Comparison of ENCODE assay signal across 17 cellular contexts in genomic region chr5:79111960-79112702, GRCh38. TPM values are rescaled to one million over a fixed set of nuclear protein-coding genes. Genes with fewer than 3 reads are reported as not detected.
A peak's percentile ranks its signal among the peaks of the same experiment; 100 is the strongest.
DNase-seq lines count a peak whose midpoint lies in the region; ATAC-seq, FAIRE-seq and TF ChIP-seq lines count a peak whose summit lies in the region.
"Had no signal": no experiment of that assay in that cellular context is flagged by ENCODE, and none has a peak within 500 bp of the region (broad histone marks: within the 10 kb centered on the region; RNA-seq: fewer than 3 reads in every experiment).

No MANE protein-coding gene starts in this region.

- H3K79me2 ChIP-seq in GM23338 (replicated peaks; ENCODE audit: insufficient read depth) (no peaks in the 10 kb centered on the region), H1 (ENCODE audit: control insufficient read depth in 1 of 2, insufficient read depth in 2 of 2, low read length in 2 of 2) (no peaks in the 10 kb centered on the region)

- H4K20me1 ChIP-seq in GM23338 (replicated peaks; ENCODE audit: insufficient read depth) (no peaks in the 10 kb centered on the region), H1 (replicated peaks in 1 of 2; ENCODE audit: control insufficient read depth in 1 of 2, insufficient read depth in 2 of 2, low read length in 2 of 2) (peaks cover 0 to 3% of the 10 kb centered on the region in 2 experiments)
- H4K20me1 ChIP-seq: BLaER1 had no signal

- no peaks in the 10 kb centered on the region for H3F3A ChIP-seq in GM23338 (replicated peaks; ENCODE audit: low read depth)

- TF ChIP-seq RAD21 in H1 (IDR thresholded peaks at IDR 0.05 in 1 of 2, conservative IDR thresholded peaks at IDR 0.05 in 1 of 2; ENCODE audit: low read depth in 2 of 2, low read length in 2 of 2), result no peak

- peaks cover 47% of the 10 kb centered on the region for H3K27me3 ChIP-seq in GM23338 (ENCODE audit: insufficient read depth)
- peaks cover 15 to 27% (median 22%) of the 10 kb centered on the region in 4 experiments for H3K27me3 ChIP-seq in H1 (replicated peaks in 1 of 4; ENCODE audit: control insufficient read depth in 3 of 4, extremely low read depth in 1 of 4, insufficient read depth in 3 of 4, low read length in 3 of 4)
- H3K27me3 ChIP-seq: BLaER1 had no signal

- H3K23ac ChIP-seq in H1 (ENCODE audit: insufficient read length), result no peak overlapping the region

- H3K23me2 ChIP-seq in H1 (ENCODE audit: low read depth, low read length), result peaks cover 11% of the 10 kb centered on the region; the same call in 1 of the 2 replicates

- no peak overlapping the region for H4K91ac ChIP-seq in H1 (replicated peaks; ENCODE audit: insufficient read length, low read length)

- no peak for FAIRE-seq in H1 (lab: Jason Lieb, UNC)
- FAIRE-seq: HTR-8/SVneo had no signal

- no peak overlapping the region for H3K4ac ChIP-seq in H1 (replicated peaks; ENCODE audit: insufficient read length, low read depth, low read length)

- no peaks in the 10 kb centered on the region for H3K9me3 ChIP-seq in H1 (ENCODE audit: insufficient read depth in 2 of 2, low read depth in 1 of 2, low read length in 1 of 2)
- H3K9me3 ChIP-seq: BLaER1, gastroesophageal sphincter had no signal

- H3K4me2 ChIP-seq in GM23338 (peak overlapping the region; percentile 96), H1 (ENCODE audit: insufficient read depth in 1 of 2, low read depth in 2 of 2, low read length in 2 of 2) (peak overlapping the region; percentile 84 to 93)
- H3K4me2 ChIP-seq: BLaER1 had no signal

- peak; percentile 78 for ATAC-seq in GM23338
- peak; percentile 70 for ATAC-seq in sciatic nerve
- ATAC-seq in GM18858 (IDR thresholded peaks at IDR 0.05; ENCODE audit: unreplicated experiment), result no peak
- ATAC-seq: gastroesophageal sphincter had no signal

- no peaks in the 10 kb centered on the region for H3K36me3 Mint-ChIP-seq in GM23338 (ENCODE audit: low read depth)

- H3K9ac ChIP-seq in H1 (replicated peaks in 1 of 4; ENCODE audit: extremely low read depth in 1 of 4, low read depth in 3 of 4, low read length in 3 of 4), result peak overlapping the region in 2 of 4 experiments; percentile 14 to 20; a peak in 2 of 7 replicates
- H3K9ac ChIP-seq: BLaER1 had no signal

- no peak overlapping the region for H2BK120ac ChIP-seq in H1 (replicated peaks; ENCODE audit: low read depth, low read length)

- no peak overlapping the region for H3K56ac ChIP-seq in H1 (replicated peaks; ENCODE audit: insufficient read length, low read depth, low read length)

- TF ChIP-seq CTCF in GM23338 (conservative IDR thresholded peaks at IDR 0.05; ENCODE audit: low read depth in 2 of 2), result peak; percentile 30 to 34; a peak in 3 of 4 replicates
- TF ChIP-seq CTCF in H1 (IDR thresholded peaks at IDR 0.05; ENCODE audit: control extremely low read depth in 1 of 3, insufficient read depth in 1 of 3, low read depth in 1 of 3, low read length in 3 of 3), result peak in 2 of 3 experiments; percentile 2 to 3; a peak in 2 of 4 replicates

- H3K14ac ChIP-seq in H1 (ENCODE audit: insufficient read length), result no peak overlapping the region

- H3K36me3 ChIP-seq in GM23338 (ENCODE audit: insufficient read depth) (no peaks in the 10 kb centered on the region), H1 (ENCODE audit: control insufficient read depth in 2 of 4, insufficient read depth in 4 of 4, low read length in 3 of 4) (no peaks in the 10 kb centered on the region)
- H3K36me3 ChIP-seq: BLaER1, gastroesophageal sphincter had no signal

- peak overlapping the region; percentile 83 for H3K4me3 Mint-ChIP-seq in GM23338
- H3K4me3 Mint-ChIP-seq: T-helper 2 cell treated with Interferon-gamma antibody and Interleukin-4, amounts not matched to agents 5 μg/mL and 100 μg/mL, for 36 hours had no signal

- peaks cover 7% of the 10 kb centered on the region; the same call in 1 of the 2 replicates for H3K4me1 ChIP-seq in GM23338 (ENCODE audit: insufficient read depth)
- no peaks in the 10 kb centered on the region for H3K4me1 ChIP-seq in H1 (replicated peaks in 1 of 4; ENCODE audit: control insufficient read depth in 3 of 4, insufficient read depth in 4 of 4, low read length in 3 of 4)

- no peak overlapping the region for H3K27ac ChIP-seq in GM23338 (ENCODE audit: low read depth)
- no peak overlapping the region for H3K27ac ChIP-seq in H1 (ENCODE audit: low read depth, low read length)
- H3K27ac ChIP-seq: BLaER1, gastroesophageal sphincter had no signal

- no peak overlapping the region for H3K18ac ChIP-seq in H1 (ENCODE audit: extremely low read depth, low read length)

- no peak overlapping the region for H2BK5ac ChIP-seq in H1 (ENCODE audit: low read depth, low read length)

- DNase-seq in GM23338 (ENCODE audit: low spot score) (peak; percentile 43), H1 (ENCODE audit: low read depth in 1 of 2, low spot score in 2 of 2) (peak in 1 of 2 experiments; percentile 80), left kidney (ENCODE audit: low read depth, low spot score) (peak; percentile 50), sciatic nerve (ENCODE audit: low spot score) (no peak), mesenteric fat pad (ENCODE audit: low spot score) (no peak), T1000 (lab: John Stamatoyannopoulos, UW) (no peak), NAMALWA (ENCODE audit: low spot score) (no peak)
- DNase-seq: activated CD4-positive, alpha-beta T cell treated with anti-CD3 and anti-CD28 coated beads for 48 hours; activated T-cell treated with anti-CD3 and anti-CD28 coated beads, Interleukin-2, amount 50 U/mL, for 48 hours; NCI-H1048; stimulated activated CD4-positive, alpha-beta T cell treated with anti-CD3 and anti-CD28 coated beads, Interleukin-2, amount 100 ng/mL, for 48 hours had no signal

- H4K8ac ChIP-seq in H1 (ENCODE audit: extremely low read depth, insufficient read depth, low read length), result no peak overlapping the region

- H3K27me3 Mint-ChIP-seq in GM23338 (ENCODE audit: insufficient read depth, low read depth, poor library complexity), result peaks cover 26% of the 10 kb centered on the region

- no peak overlapping the region for H2BK20ac ChIP-seq in H1 (ENCODE audit: low read length)

- H2BK15ac ChIP-seq in H1 (ENCODE audit: low read length), result no peak overlapping the region

- H3K9me3 Mint-ChIP-seq in GM23338, result no peaks in the 10 kb centered on the region
- H3K9me3 Mint-ChIP-seq: T-helper 2 cell treated with Interferon-gamma antibody and Interleukin-4, amounts not matched to agents 5 μg/mL and 100 μg/mL, for 36 hours had no signal

- TF ChIP-seq POLR2A in H1 (IDR thresholded peaks at IDR 0.05; ENCODE audit: control extremely low read depth in 1 of 2, low read depth in 2 of 2, low read length in 2 of 2), result no peak

- H2AFZ ChIP-seq in GM23338 (peak overlapping the region; percentile 99), H1 (ENCODE audit: low read length) (peak overlapping the region; percentile 60)

- intact Hi-C loops in sciatic nerve (cut with DNase I), result no loop called here

- no peaks in the 10 kb centered on the region for H3K79me1 ChIP-seq in H1 (ENCODE audit: low read depth, low read length)

- CTCF ChIA-PET in H1 (lab: Charles Lee; ENCODE audit: partially characterized antibody), result interaction anchor here (0.6 to 1.5 kb wide), 5 partner anchors 21 to 102 kb away, joined by 3 to 4 read pairs (median 3); no protein-coding TSS in a partner anchor

- no peaks in the 10 kb centered on the region for H3K9me2 ChIP-seq in GM23338 (ENCODE audit: insufficient read depth)

- H3K27ac Mint-ChIP-seq in GM23338, result no peak overlapping the region
- H3K27ac Mint-ChIP-seq: T-helper 2 cell treated with Interferon-gamma antibody and Interleukin-4, amounts not matched to agents 5 μg/mL and 100 μg/mL, for 36 hours had no signal

- H2BK12ac ChIP-seq in H1 (ENCODE audit: low read depth, low read length), result no peak overlapping the region

- H4K5ac ChIP-seq in H1 (ENCODE audit: insufficient read length, low read depth, low read length), result no peak overlapping the region

- no peak for TF ChIP-seq EP300 in H1 (IDR thresholded peaks at IDR 0.05; ENCODE audit: borderline replicate concordance in 1 of 2, low read depth in 2 of 2, low read length in 2 of 2)

- no peak overlapping the region for H2AK5ac ChIP-seq in H1 (ENCODE audit: low read depth, low read length)

- peaks cover 3% of the 10 kb centered on the region for H3K4me1 Mint-ChIP-seq in GM23338

- H3K4me3 ChIP-seq in GM23338 (peak overlapping the region; percentile 85), H1 (ENCODE audit: extremely low read depth in 1 of 4, insufficient read depth in 2 of 4, low read depth in 3 of 4, low read length in 4 of 4) (peak overlapping the region; percentile 50 to 73 (median 60))
- H3K4me3 ChIP-seq: BLaER1 had no signal

- POLR2A ChIA-PET in H1 (lab: Charles Lee; ENCODE audit: partially characterized antibody), result no interaction called here

- WGBS in H1 (ENCODE audit: extremely low coverage in 1 of 2, insufficient coverage in 1 of 2, insufficient read length in 1 of 2, insufficient replicate concordance in 2 of 2, low coverage in 1 of 2, low lambda C conversion rate in 2 of 2, missing lambda C conversion rate in 1 of 2), 2 experiments, result 8% methylated on average over 39 of the region's 39 CpGs; no CpG with 5 or more reads in 1 of the 2 experiments

RNA-seq across cellular contexts. Expression of gene BHMT, which starts 0.5 kb away (rescaled TPM):
- total RNA-seq in GM23338 (2014; rRNA removed; shearing (Covaris generic)), result 2.3 and 4.2 TPM in 2 replicates
- polyA plus RNA-seq in GM23338 (2016; fragmentation: Nextera tagmentation; extraction: Ambion mirVana) (1.4 and 2.6 TPM in 2 replicates), H1 (2011; rRNA removed) (0.54 and 1.1 TPM in 2 replicates)
- total RNA-seq in H1 (2021; fragmentation: NEBNext Ultra II Directional; extraction: Animal tissue kit (Norgen Biotek cat#: 25700)), result 1.6 and 1.7 TPM in 2 replicates
- 0.85 TPM for polyA plus RNA-seq in H1 (2011; cell fraction: cytosol; rRNA removed)
- polyA plus RNA-seq in H1 (2011; cell fraction: nucleus; rRNA removed), result 1.1 TPM
- polyA plus RNA-seq in H1 (2012, experiment 1 of 2), result 1.0 to 2.4 TPM (median 2.1 TPM) in 4 replicates
- polyA plus RNA-seq in H1 (2012, experiment 2 of 2), result 0.08 TPM
- 0.97 TPM for polyA plus RNA-seq in H1 (2013, experiment 1 of 2)
- polyA plus RNA-seq in H1 (2013, experiment 2 of 2), result 1.0 TPM
- 0.22 and 1.5 TPM in 2 replicates for polyA minus RNA-seq in H1 (2011; rRNA and poly(A)+ RNA removed)
- 1.8 TPM for polyA minus RNA-seq in H1 (2011; cell fraction: cytosol; rRNA and poly(A)+ RNA removed)
- polyA minus RNA-seq in H1 (2011; cell fraction: nucleus; rRNA and poly(A)+ RNA removed), result 2.1 TPM
- total RNA-seq in sciatic nerve (3.2 TPM), mesenteric fat pad (1.9 TPM)
- total RNA-seq: lung microvascular endothelial cell had no signal

RNA-seq across cellular contexts. Expression of gene BHMT2, which starts 42.6 kb away (rescaled TPM):
- total RNA-seq in GM23338 (2014; rRNA removed; shearing (Covaris generic)), result 1.7 and 2.5 TPM in 2 replicates
- polyA plus RNA-seq in GM23338 (2016; fragmentation: Nextera tagmentation; extraction: Ambion mirVana), result 1.1 and 1.9 TPM in 2 replicates
- total RNA-seq in H1 (2021; fragmentation: NEBNext Ultra II Directional; extraction: Animal tissue kit (Norgen Biotek cat#: 25700)), result not detected in 2 replicates
- polyA plus RNA-seq in H1 (2011; rRNA removed), result 0.11 TPM in 1 of 2 replicates, not detected in the other
- polyA plus RNA-seq in H1 (2011; cell fraction: cytosol; rRNA removed), result 0.26 TPM
- not detected for polyA plus RNA-seq in H1 (2011; cell fraction: nucleus; rRNA removed)
- 0.40 to 0.44 TPM in 2 of 4 replicates, not detected in the others for polyA plus RNA-seq in H1 (2012, experiment 1 of 2)
- not detected for polyA plus RNA-seq in H1 (2012, experiment 2 of 2)
- polyA plus RNA-seq in H1 (2013, experiment 1 of 2), result not detected
- polyA plus RNA-seq in H1 (2013, experiment 2 of 2), result not detected
- 0.17 TPM in 1 of 2 replicates, not detected in the other for polyA minus RNA-seq in H1 (2011; rRNA and poly(A)+ RNA removed)
- not detected for polyA minus RNA-seq in H1 (2011; cell fraction: cytosol; rRNA and poly(A)+ RNA removed)
- polyA minus RNA-seq in H1 (2011; cell fraction: nucleus; rRNA and poly(A)+ RNA removed), result not detected
- 33.2 TPM for total RNA-seq in sciatic nerve
- 60.6 TPM for total RNA-seq in mesenteric fat pad

RNA-seq across cellular contexts. Expression of gene DMGDH, which starts 42.7 kb away (rescaled TPM):
- 0.52 TPM in 1 of 2 replicates, not detected in the other for total RNA-seq in GM23338 (2014; rRNA removed; shearing (Covaris generic))
- 0.63 and 0.94 TPM in 2 replicates for polyA plus RNA-seq in GM23338 (2016; fragmentation: Nextera tagmentation; extraction: Ambion mirVana)
- total RNA-seq in H1 (2021; fragmentation: NEBNext Ultra II Directional; extraction: Animal tissue kit (Norgen Biotek cat#: 25700)), result 1.1 TPM in 1 of 2 replicates, not detected in the other
- 0.15 and 0.31 TPM in 2 replicates for polyA plus RNA-seq in H1 (2011; rRNA removed)
- 0.26 TPM for polyA plus RNA-seq in H1 (2011; cell fraction: cytosol; rRNA removed)
- 0.07 TPM for polyA plus RNA-seq in H1 (2011; cell fraction: nucleus; rRNA removed)
- 0.46 TPM in 1 of 4 replicates, not detected in the others for polyA plus RNA-seq in H1 (2012, experiment 1 of 2)
- not detected for polyA plus RNA-seq in H1 (2012, experiment 2 of 2)
- polyA plus RNA-seq in H1 (2013, experiment 1 of 2), result not detected
- not detected for polyA plus RNA-seq in H1 (2013, experiment 2 of 2)
- 0.44 and 1.6 TPM in 2 replicates for polyA minus RNA-seq in H1 (2011; rRNA and poly(A)+ RNA removed)
- polyA minus RNA-seq in H1 (2011; cell fraction: cytosol; rRNA and poly(A)+ RNA removed), result not detected
- polyA minus RNA-seq in H1 (2011; cell fraction: nucleus; rRNA and poly(A)+ RNA removed), result 2.8 TPM
- 8.0 TPM for total RNA-seq in sciatic nerve
- 5.2 TPM for total RNA-seq in mesenteric fat pad

Comparison
In these comparisons a context has a peak if more than half of its experiments do, and no peak if none do; other contexts are left out.
1. DNase-seq: peak in GM23338 (single experiment) and left kidney (single experiment); none in sciatic nerve (single experiment), mesenteric fat pad (single experiment), T1000 (single experiment) and NAMALWA (single experiment).